ENCODE assay signal across 1 cellular context in the genomic region with DNA sequence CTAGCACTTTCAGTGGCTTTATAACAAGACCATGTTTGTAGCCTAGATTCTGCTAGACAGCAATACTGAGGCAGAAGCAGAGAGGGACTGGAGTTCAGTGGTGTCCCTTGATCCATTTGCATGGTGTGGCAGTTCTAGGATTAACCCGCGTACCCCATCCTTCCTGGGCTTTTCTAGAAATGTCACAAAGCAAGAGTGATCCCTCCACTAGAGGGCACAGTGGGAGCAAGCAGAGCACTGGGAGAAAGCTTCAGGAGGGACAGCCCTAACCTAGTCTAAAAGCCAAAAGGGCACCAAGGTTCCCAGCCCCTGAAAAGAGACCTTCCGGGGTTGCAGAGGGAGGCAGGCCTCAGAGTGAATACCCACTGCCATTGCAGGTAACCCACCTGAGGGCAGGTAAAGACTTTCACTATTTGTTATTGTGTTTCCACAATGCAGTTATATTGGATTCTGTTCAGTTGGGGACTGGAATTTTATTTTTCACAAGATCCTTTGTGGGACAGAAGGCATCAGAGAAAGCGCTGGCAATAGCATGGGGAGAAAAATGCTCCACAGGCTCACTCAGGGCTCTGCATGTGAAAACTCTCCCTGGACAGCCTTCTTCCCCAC.
TF ChIP-seq lines count a peak whose summit lies in the region.

No MANE protein-coding gene starts in this region.

TF ChIP-seq in Ishikawa, 13 proteins besides CTCF, POLR2A, EP300 and RAD21 (continued from another document):
- no peak for TF ChIP-seq EGR1 (IDR thresholded peaks at IDR 0.05)
- TF ChIP-seq TAF1 (IDR thresholded peaks at IDR 0.05; ENCODE audit: low read depth), result no peak
- TF ChIP-seq, protein P1, sequence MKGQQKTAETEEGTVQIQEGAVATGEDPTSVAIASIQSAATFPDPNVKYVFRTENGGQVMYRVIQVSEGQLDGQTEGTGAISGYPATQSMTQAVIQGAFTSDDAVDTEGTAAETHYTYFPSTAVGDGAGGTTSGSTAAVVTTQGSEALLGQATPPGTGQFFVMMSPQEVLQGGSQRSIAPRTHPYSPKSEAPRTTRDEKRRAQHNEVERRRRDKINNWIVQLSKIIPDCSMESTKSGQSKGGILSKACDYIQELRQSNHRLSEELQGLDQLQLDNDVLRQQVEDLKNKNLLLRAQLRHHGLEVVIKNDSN (IDR thresholded peaks at IDR 0.05), result no peak
- TF ChIP-seq CREB1 (IDR thresholded peaks at IDR 0.05; ENCODE audit: low read depth), result no peak
TF ChIP-seq in Ishikawa: peak in this region for 0.
